ENCODE assay signal across 1 cellular context in genomic region chr12:57552306-57552651, GRCh38.
TF ChIP-seq lines count a peak whose summit lies in the region.

No MANE protein-coding gene starts in this region.

TF ChIP-seq in K562, 482 proteins besides CTCF, POLR2A, EP300 and RAD21 (continued from another document and continues in another):
- TF ChIP-seq AFF4 (CRISPR knock-in tag; IDR thresholded peaks at IDR 0.05), result no peak
- TF ChIP-seq ZNF121 (CRISPR knock-in tag; conservative IDR thresholded peaks at IDR 0.05), result no peak
- TF ChIP-seq ZNF445 (CRISPR knock-in tag; IDR thresholded peaks at IDR 0.05; ENCODE audit: low read depth), result no peak
- no peak for TF ChIP-seq POLR2H (tag; IDR thresholded peaks at IDR 0.05; ENCODE audit: low read depth)
- TF ChIP-seq, protein P1, sequence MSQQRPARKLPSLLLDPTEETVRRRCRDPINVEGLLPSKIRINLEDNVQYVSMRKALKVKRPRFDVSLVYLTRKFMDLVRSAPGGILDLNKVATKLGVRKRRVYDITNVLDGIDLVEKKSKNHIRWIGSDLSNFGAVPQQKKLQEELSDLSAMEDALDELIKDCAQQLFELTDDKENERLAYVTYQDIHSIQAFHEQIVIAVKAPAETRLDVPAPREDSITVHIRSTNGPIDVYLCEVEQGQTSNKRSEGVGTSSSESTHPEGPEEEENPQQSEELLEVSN (IDR thresholded peaks at IDR 0.05; ENCODE audit: borderline replicate concordance in 1 of 2, extremely low read depth in 1 of 2, insufficient read depth in 1 of 2, insufficient read length in 1 of 2, low read depth in 1 of 2, low read length in 1 of 2, poor library complexity in 1 of 2, severe bottlenecking in 1 of 2), result no peak
- TF ChIP-seq PHB2 (IDR thresholded peaks at IDR 0.05; ENCODE audit: low read depth), result peak; percentile 70; the same call in 1 of the 2 replicates
- TF ChIP-seq ZFX (CRISPR knock-in tag; IDR thresholded peaks at IDR 0.05), result no peak
- no peak for TF ChIP-seq ZFP30 (CRISPR knock-in tag; IDR thresholded peaks at IDR 0.05; ENCODE audit: borderline replicate concordance)
- peak; percentile 94 for TF ChIP-seq NFIC (IDR thresholded peaks at IDR 0.05)
- TF ChIP-seq HNRNPL (IDR thresholded peaks at IDR 0.05; ENCODE audit: low read depth, low read length), result no peak
- no peak for TF ChIP-seq SRSF7 (optimal IDR thresholded peaks at IDR 0.05; ENCODE audit: low read depth, low read length)
- no peak for TF ChIP-seq PHF8 (IDR thresholded peaks at IDR 0.05; ENCODE audit: borderline replicate concordance, low read length)
- peak; percentile 58; the same call in 1 of the 2 replicates for TF ChIP-seq HOXB6 (CRISPR knock-in tag; IDR thresholded peaks at IDR 0.05; ENCODE audit: borderline replicate concordance)
- TF ChIP-seq NCOA1 (IDR thresholded peaks at IDR 0.05; ENCODE audit: low read depth), result peak; percentile 52; the same call in 1 of the 2 replicates
- no peak for TF ChIP-seq ETV6 (IDR thresholded peaks at IDR 0.05; ENCODE audit: borderline replicate concordance in 1 of 2, low read depth in 2 of 2, low read length in 1 of 2)
- TF ChIP-seq ETV6 (CRISPR knock-in tag; IDR thresholded peaks at IDR 0.05; ENCODE audit: borderline replicate concordance), result no peak
- TF ChIP-seq GATAD2B (IDR thresholded peaks at IDR 0.05; ENCODE audit: borderline replicate concordance), result peak; percentile 78; the same call in 1 of the 2 replicates
- TF ChIP-seq, protein P2, sequence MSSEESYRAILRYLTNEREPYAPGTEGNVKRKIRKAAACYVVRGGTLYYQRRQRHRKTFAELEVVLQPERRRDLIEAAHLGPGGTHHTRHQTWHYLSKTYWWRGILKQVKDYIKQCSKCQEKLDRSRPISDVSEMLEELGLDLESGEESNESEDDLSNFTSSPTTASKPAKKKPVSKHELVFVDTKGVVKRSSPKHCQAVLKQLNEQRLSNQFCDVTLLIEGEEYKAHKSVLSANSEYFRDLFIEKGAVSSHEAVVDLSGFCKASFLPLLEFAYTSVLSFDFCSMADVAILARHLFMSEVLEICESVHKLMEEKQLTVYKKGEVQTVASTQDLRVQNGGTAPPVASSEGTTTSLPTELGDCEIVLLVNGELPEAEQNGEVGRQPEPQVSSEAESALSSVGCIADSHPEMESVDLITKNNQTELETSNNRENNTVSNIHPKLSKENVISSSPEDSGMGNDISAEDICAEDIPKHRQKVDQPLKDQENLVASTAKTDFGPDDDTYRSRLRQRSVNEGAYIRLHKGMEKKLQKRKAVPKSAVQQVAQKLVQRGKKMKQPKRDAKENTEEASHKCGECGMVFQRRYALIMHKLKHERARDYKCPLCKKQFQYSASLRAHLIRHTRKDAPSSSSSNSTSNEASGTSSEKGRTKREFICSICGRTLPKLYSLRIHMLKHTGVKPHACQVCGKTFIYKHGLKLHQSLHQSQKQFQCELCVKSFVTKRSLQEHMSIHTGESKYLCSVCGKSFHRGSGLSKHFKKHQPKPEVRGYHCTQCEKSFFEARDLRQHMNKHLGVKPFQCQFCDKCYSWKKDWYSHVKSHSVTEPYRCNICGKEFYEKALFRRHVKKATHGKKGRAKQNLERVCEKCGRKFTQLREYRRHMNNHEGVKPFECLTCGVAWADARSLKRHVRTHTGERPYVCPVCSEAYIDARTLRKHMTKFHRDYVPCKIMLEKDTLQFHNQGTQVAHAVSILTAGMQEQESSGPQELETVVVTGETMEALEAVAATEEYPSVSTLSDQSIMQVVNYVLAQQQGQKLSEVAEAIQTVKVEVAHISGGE (CRISPR knock-in tag; IDR thresholded peaks at IDR 0.05), result peak in 1 of 3 experiments; percentile 45; a peak in 1 of 6 replicates
- 0 out of 2 replicates have a peak, but pooled peaks have one; percentile 5 for TF ChIP-seq SMAD4 (CRISPR knock-in tag; conservative IDR thresholded peaks at IDR 0.05)
- peak; percentile 76 for TF ChIP-seq PBX2 (CRISPR knock-in tag; IDR thresholded peaks at IDR 0.05; ENCODE audit: low read depth)
- peak; percentile 91 for TF ChIP-seq PBX2 (tag; conservative IDR thresholded peaks at IDR 0.05; ENCODE audit: low read depth)
- TF ChIP-seq ZNF277 (CRISPR knock-in tag; IDR thresholded peaks at IDR 0.05; ENCODE audit: borderline replicate concordance), result no peak
- no peak for TF ChIP-seq NR2C1 (IDR thresholded peaks at IDR 0.05)
- no peak for TF ChIP-seq NR2C1 (tag; IDR thresholded peaks at IDR 0.05)
- peak; percentile 81; the same call in 1 of the 2 replicates for TF ChIP-seq CC2D1A (IDR thresholded peaks at IDR 0.05)
- peak; percentile 94 for TF ChIP-seq NCOR1 (IDR thresholded peaks at IDR 0.05)
- TF ChIP-seq MTA1 (IDR thresholded peaks at IDR 0.05; ENCODE audit: borderline replicate concordance), result peak; percentile 36; the same call in 1 of the 2 replicates
- TF ChIP-seq, protein P3, sequence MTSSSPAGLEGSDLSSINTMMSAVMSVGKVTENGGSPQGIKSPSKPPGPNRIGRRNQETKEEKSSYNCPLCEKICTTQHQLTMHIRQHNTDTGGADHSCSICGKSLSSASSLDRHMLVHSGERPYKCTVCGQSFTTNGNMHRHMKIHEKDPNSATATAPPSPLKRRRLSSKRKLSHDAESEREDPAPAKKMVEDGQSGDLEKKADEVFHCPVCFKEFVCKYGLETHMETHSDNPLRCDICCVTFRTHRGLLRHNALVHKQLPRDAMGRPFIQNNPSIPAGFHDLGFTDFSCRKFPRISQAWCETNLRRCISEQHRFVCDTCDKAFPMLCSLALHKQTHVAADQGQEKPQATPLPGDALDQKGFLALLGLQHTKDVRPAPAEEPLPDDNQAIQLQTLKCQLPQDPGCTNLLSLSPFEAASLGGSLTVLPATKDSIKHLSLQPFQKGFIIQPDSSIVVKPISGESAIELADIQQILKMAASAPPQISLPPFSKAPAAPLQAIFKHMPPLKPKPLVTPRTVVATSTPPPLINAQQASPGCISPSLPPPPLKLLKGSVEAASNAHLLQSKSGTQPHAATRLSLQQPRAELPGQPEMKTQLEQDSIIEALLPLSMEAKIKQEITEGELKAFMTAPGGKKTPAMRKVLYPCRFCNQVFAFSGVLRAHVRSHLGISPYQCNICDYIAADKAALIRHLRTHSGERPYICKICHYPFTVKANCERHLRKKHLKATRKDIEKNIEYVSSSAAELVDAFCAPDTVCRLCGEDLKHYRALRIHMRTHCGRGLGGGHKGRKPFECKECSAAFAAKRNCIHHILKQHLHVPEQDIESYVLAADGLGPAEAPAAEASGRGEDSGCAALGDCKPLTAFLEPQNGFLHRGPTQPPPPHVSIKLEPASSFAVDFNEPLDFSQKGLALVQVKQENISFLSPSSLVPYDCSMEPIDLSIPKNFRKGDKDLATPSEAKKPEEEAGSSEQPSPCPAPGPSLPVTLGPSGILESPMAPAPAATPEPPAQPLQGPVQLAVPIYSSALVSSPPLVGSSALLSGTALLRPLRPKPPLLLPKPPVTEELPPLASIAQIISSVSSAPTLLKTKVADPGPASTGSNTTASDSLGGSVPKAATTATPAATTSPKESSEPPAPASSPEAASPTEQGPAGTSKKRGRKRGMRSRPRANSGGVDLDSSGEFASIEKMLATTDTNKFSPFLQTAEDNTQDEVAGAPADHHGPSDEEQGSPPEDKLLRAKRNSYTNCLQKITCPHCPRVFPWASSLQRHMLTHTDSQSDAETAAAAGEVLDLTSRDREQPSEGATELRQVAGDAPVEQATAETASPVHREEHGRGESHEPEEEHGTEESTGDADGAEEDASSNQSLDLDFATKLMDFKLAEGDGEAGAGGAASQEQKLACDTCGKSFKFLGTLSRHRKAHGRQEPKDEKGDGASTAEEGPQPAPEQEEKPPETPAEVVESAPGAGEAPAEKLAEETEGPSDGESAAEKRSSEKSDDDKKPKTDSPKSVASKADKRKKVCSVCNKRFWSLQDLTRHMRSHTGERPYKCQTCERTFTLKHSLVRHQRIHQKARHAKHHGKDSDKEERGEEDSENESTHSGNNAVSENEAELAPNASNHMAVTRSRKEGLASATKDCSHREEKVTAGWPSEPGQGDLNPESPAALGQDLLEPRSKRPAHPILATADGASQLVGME (CRISPR knock-in tag; IDR thresholded peaks at IDR 0.05), result no peak
- TF ChIP-seq DIDO1 (tag; IDR thresholded peaks at IDR 0.05; ENCODE audit: low read depth), result peak; percentile 18; the same call in 1 of the 2 replicates
- peak; percentile 69; the same call in 1 of the 2 replicates for TF ChIP-seq CHAMP1 (IDR thresholded peaks at IDR 0.05)
- TF ChIP-seq POLR2AphosphoS5 (IDR thresholded peaks at IDR 0.05; ENCODE audit: control insufficient read depth, insufficient read depth, low read depth, low read length), result peak; percentile 96
- TF ChIP-seq RFX1 (IDR thresholded peaks at IDR 0.05), result no peak
- TF ChIP-seq, protein P4, sequence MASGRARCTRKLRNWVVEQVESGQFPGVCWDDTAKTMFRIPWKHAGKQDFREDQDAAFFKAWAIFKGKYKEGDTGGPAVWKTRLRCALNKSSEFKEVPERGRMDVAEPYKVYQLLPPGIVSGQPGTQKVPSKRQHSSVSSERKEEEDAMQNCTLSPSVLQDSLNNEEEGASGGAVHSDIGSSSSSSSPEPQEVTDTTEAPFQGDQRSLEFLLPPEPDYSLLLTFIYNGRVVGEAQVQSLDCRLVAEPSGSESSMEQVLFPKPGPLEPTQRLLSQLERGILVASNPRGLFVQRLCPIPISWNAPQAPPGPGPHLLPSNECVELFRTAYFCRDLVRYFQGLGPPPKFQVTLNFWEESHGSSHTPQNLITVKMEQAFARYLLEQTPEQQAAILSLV (tag; IDR thresholded peaks at IDR 0.05), result 0 out of 2 replicates have a peak, but pooled peaks have one; percentile 4
